25 cellular contexts compared by ENCODE assay signal in genomic region chr3:161177996-161178395, GRCh38.
DNase-seq lines count a peak whose midpoint lies in the region; ATAC-seq and TF ChIP-seq lines count a peak whose summit lies in the region.
"Had no signal": no experiment of that assay in that cellular context is flagged by ENCODE, and none has a peak within 500 bp of the region (broad histone marks: within the 10 kb centered on the region; RNA-seq: fewer than 3 reads in every experiment).

No MANE protein-coding gene starts in this region.

- peak; percentile 2 for DNase-seq in NCI-H1092 (lab: John Stamatoyannopoulos, UW)
- DNase-seq in NCI-H2227 (lab: John Stamatoyannopoulos, UW; ENCODE audit: unreplicated experiment), result peak; percentile 22
- DNase-seq in astrocyte of the hippocampus (ENCODE audit: low read depth, low spot score), result peak; percentile 7
- DNase-seq in smooth muscle cell of the brain vasculature (ENCODE audit: low read depth, low spot score), result peak; percentile 67
- no peak for DNase-seq in GM20000 (ENCODE audit: low spot score)
- no peak for DNase-seq in CD1c-positive myeloid dendritic cell (ENCODE audit: extremely low spot score)
- DNase-seq: activated CD4-positive, alpha-beta T cell treated with anti-CD3 and anti-CD28 coated beads, Interleukin-2, amount 50 U/mL, for 4 hours; activated CD4-positive, CD25-positive, alpha-beta regulatory T cell; activated naive CD4-positive, alpha-beta T cell; activated T-cell treated with anti-CD3 and anti-CD28 coated beads, Interleukin-2, amount 50 U/mL, for 72 hours; C1 segment of cervical spinal cord; effector memory CD8-positive, alpha-beta T cell; EL; erythroblast; head of caudate nucleus; mucosa of descending colon; NCI-H2171; NCI-H524; right cardiac atrium; stimulated activated CD4-positive, alpha-beta T cell treated with anti-CD3 and anti-CD28 coated beads, Interleukin-4, amount 100 ng/mL, for 1 hour; T-cell had no signal

- ATAC-seq in HG03439 (IDR thresholded peaks at IDR 0.05; ENCODE audit: unreplicated experiment), result no peak
- ATAC-seq: activated T-cell treated with anti-CD3 and anti-CD28 coated beads, Interleukin-2, amount 50 U/mL, for 72 hours; effector memory CD8-positive, alpha-beta T cell; GM12878; HepG2; mucosa of descending colon; natural killer cell treated with Interleukin-12 subunit alpha and Interleukin-12 subunit beta and Interleukin-15 and Interleukin-18, amount 100 ng/mL, for 72 hours; right cardiac atrium; T-cell had no signal

- TF ChIP-seq CTCF in GM20000 (IDR thresholded peaks at IDR 0.05; ENCODE audit: extremely low read depth, missing control alignments), result no peak

Comparison
In these comparisons a context has a peak if more than half of its experiments do, and no peak if none do; other contexts are left out.
1. DNase-seq: peak in NCI-H1092 (single experiment), NCI-H2227 (single experiment), astrocyte of the hippocampus (single experiment) and smooth muscle cell of the brain vasculature (single experiment); none in GM20000 (single experiment) and CD1c-positive myeloid dendritic cell (single experiment).